8 cellular contexts compared by ENCODE assay signal in the genomic region with DNA sequence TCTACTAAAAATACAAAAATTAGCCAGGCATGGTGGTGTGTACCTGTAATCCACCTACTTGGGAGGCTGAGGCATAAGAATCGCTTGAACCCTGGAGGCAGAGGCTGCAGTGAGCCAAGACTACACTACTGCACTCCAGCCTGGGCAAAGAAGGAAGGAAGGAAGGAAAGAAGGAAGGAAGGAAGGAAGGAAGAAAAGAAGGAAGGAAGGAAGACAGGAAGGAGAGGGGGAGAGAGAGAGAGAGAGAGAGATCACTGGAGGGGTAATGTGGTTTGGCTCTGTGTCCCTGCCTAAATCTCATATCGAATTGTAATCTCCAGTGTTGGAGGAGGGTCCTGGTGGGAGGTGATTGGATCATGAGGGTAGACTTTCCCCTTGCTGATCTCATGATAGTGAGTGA.
"Had no signal": no experiment of that assay in that cellular context is flagged by ENCODE, and none has a peak within 500 bp of the region (broad histone marks: within the 10 kb centered on the region; RNA-seq: fewer than 3 reads in every experiment).

No MANE protein-coding gene starts in this region.

- H3K4me3 ChIP-seq: GM12878 had no signal

- ATAC-seq: GM12878 had no signal

- DNase-seq: GDM1, GF-D8 had no signal

- FAIRE-seq: G401.6, GM12878, GM12891, GM12892, GM18507, GM19239 had no signal
